Comparison of ENCODE assay signal across 34 cellular contexts in the genomic region with DNA sequence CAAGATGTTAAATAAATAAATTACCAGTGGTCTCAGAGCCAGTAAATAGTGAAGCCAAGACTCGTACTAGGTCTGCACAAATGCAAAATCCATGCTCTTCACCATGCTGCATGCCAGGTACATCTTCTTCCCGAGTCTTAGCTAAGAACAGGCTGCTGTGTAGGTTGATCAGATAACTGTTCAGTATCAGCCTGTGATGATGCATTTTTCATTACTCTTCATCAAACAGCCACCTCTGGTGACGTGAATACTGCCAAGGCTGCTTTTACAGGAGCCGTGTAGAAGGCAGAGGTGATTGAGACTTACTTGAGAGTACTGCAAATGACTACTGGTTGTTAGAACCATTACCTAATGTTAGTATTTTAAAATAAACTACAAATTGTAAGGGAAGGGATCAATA.
"Had no signal": no experiment of that assay in that cellular context is flagged by ENCODE, and none has a peak within 500 bp of the region (broad histone marks: within the 10 kb centered on the region; RNA-seq: fewer than 3 reads in every experiment).

No MANE protein-coding gene starts in this region.

- H3K4me1 ChIP-seq: adrenal gland had no signal

- H3K36me3 ChIP-seq: adrenal gland had no signal

- ATAC-seq: activated CD8-positive, alpha-beta T cell treated with anti-CD3 and anti-CD28 coated beads for 36 hours; activated naive CD4-positive, alpha-beta T cell treated with anti-CD3 and anti-CD28 coated beads, Interleukin-2, amount 50 U/mL, for 72 hours; activated T-cell treated with anti-CD3 and anti-CD28 coated beads, Interleukin-2, amount 50 U/mL, for 4 hours; activated T-cell treated with anti-CD3 and anti-CD28 coated beads, Interleukin-2, amount 50 U/mL, for 72 hours; activated T-helper 17 cell treated with anti-CD3 and anti-CD28 coated beads, Interleukin-2, amount 50 U/mL, for 72 hours had no signal

- H3K9me3 Mint-ChIP-seq: activated B cell treated with CpG ODN at 0.5 μM for 24 hours; activated CD4-positive, alpha-beta memory T cell treated with anti-CD3 and anti-CD28 coated beads for 36 hours; activated CD4-positive, alpha-beta T cell treated with anti-CD3 and anti-CD28 coated beads, Interleukin-2, amount 10 ng/mL, durations not matched to agents 24 days and 14 days; activated CD8-positive, alpha-beta T cell treated with anti-CD3 and anti-CD28 coated beads for 36 hours; activated naive CD4-positive, alpha-beta T cell treated with anti-CD3 and anti-CD28 coated beads for 36 hours; activated naive CD4-positive, alpha-beta T cell treated with anti-CD3 and anti-CD28 coated beads, Interleukin-2, amount 50 U/mL, for 72 hours; activated naive CD8-positive, alpha-beta T cell treated with anti-CD3 and anti-CD28 coated beads for 36 hours; activated T-cell treated with anti-CD3 and anti-CD28 coated beads, Interleukin-2, amount 50 U/mL, for 4 hours; activated T-cell treated with anti-CD3 and anti-CD28 coated beads, Interleukin-2, amount 50 U/mL, for 72 hours; activated T-helper 1 cell treated with anti-CD3 and anti-CD28 coated beads, Interleukin-12 subunit alpha, Interleukin-12 subunit beta, Interleukin-2, Interleukin-4 antibody, amounts not matched to agents 30 ng/mL and 10 ng/mL and 1 ng/mL, durations not matched to agents 14 hours and 24 hours and 36 hours; activated T-helper 17 cell treated with anti-CD3 and anti-CD28 coated beads, Interleukin-2, amount 50 U/mL, for 72 hours; brain; T-helper 1 cell treated with Interleukin-12 subunit alpha and Interleukin-12 subunit beta and Interleukin-4 antibody, amounts not matched to agents 30 μg/mL and 1 μg/mL, for 36 hours; T-helper 2 cell treated with Interferon-gamma antibody and Interleukin-4, amounts not matched to agents 5 μg/mL and 100 μg/mL, for 36 hours had no signal

- H3K4me3 Mint-ChIP-seq: activated B cell treated with CpG ODN at 0.5 μM for 24 hours; activated CD4-positive, alpha-beta memory T cell treated with anti-CD3 and anti-CD28 coated beads for 36 hours; activated CD4-positive, alpha-beta T cell treated with anti-CD3 and anti-CD28 coated beads, Interleukin-2, amount 10 ng/mL, durations not matched to agents 24 days and 14 days; activated CD8-positive, alpha-beta T cell treated with anti-CD3 and anti-CD28 coated beads for 36 hours; activated naive CD4-positive, alpha-beta T cell treated with anti-CD3 and anti-CD28 coated beads for 36 hours; activated naive CD8-positive, alpha-beta T cell treated with anti-CD3 and anti-CD28 coated beads for 36 hours; activated T-cell treated with anti-CD3 and anti-CD28 coated beads, Interleukin-2, amount 50 U/mL, for 4 hours; activated T-cell treated with anti-CD3 and anti-CD28 coated beads, Interleukin-2, amount 50 U/mL, for 72 hours; activated T-helper 1 cell treated with anti-CD3 and anti-CD28 coated beads, Interleukin-12 subunit alpha, Interleukin-12 subunit beta, Interleukin-2, Interleukin-4 antibody, amounts not matched to agents 30 ng/mL and 10 ng/mL and 1 ng/mL, durations not matched to agents 14 hours and 24 hours and 36 hours; activated T-helper 17 cell treated with anti-CD3 and anti-CD28 coated beads, Interleukin-2, amount 50 U/mL, for 72 hours; brain; T-helper 1 cell treated with Interleukin-12 subunit alpha and Interleukin-12 subunit beta and Interleukin-4 antibody, amounts not matched to agents 30 μg/mL and 1 μg/mL, for 36 hours; T-helper 2 cell treated with Interferon-gamma antibody and Interleukin-4, amounts not matched to agents 5 μg/mL and 100 μg/mL, for 36 hours had no signal

- DNase-seq: activated B cell treated with CpG ODN at 0.5 μM for 24 hours; activated CD4-positive, alpha-beta memory T cell treated with anti-CD3 and anti-CD28 coated beads for 36 hours; activated CD4-positive, alpha-beta T cell treated with anti-CD3 and anti-CD28 coated beads for 4 hours; activated CD4-positive, alpha-beta T cell treated with anti-CD3 and anti-CD28 coated beads, Interleukin-2, amount 10 ng/mL, durations not matched to agents 24 days and 14 days; activated CD4-positive, alpha-beta T cell treated with anti-CD3 and anti-CD28 coated beads, Interleukin-2, amount 50 U/mL, for 1 hour; activated CD4-positive, alpha-beta T cell treated with anti-CD3 and anti-CD28 coated beads, Interleukin-2, amount 50 U/mL, for 4 hours; activated CD4-positive, CD25-positive, alpha-beta regulatory T cell treated with anti-CD3 and anti-CD28 coated beads, Interleukin-2, amount 50 U/mL, for 72 hours; activated CD8-positive, alpha-beta memory T cell treated with anti-CD3 and anti-CD28 coated beads, Interleukin-2, amount 50 U/mL, for 4 hours; activated CD8-positive, alpha-beta T cell treated with anti-CD3 and anti-CD28 coated beads for 36 hours; activated effector memory CD4-positive, alpha-beta T cell treated with anti-CD3 and anti-CD28 coated beads, Interleukin-2, amount 50 U/mL, for 16 hours; activated gamma-delta T cell treated with Interleukin-2 at 50 U/mL for 16 hours; activated naive CD4-positive, alpha-beta T cell; activated naive CD4-positive, alpha-beta T cell treated with anti-CD3 and anti-CD28 coated beads for 36 hours; activated naive CD4-positive, alpha-beta T cell treated with anti-CD3 and anti-CD28 coated beads, Interleukin-2, amount 50 U/mL, for 16 hours; activated naive CD8-positive, alpha-beta T cell treated with anti-CD3 and anti-CD28 coated beads for 36 hours; activated T-cell treated with anti-CD3 and anti-CD28 coated beads for 4 hours; activated T-cell treated with anti-CD3 and anti-CD28 coated beads, Interleukin-2, amount 50 U/mL, for 1 hour; activated T-cell treated with anti-CD3 and anti-CD28 coated beads, Interleukin-2, amount 50 U/mL, for 4 hours; activated T-cell treated with anti-CD3 and anti-CD28 coated beads, Interleukin-2, amount 50 U/mL, for 72 hours; adrenal gland; amniotic stem cell; aorta; central memory CD4-positive, alpha-beta T cell; T-helper 2 cell; T-helper 9 cell had no signal

- H3K27me3 ChIP-seq: adrenal gland had no signal

- H3K9me3 ChIP-seq: adrenal gland had no signal

- H3K27me3 Mint-ChIP-seq: activated B cell treated with CpG ODN at 0.5 μM for 24 hours; activated CD8-positive, alpha-beta T cell treated with anti-CD3 and anti-CD28 coated beads for 36 hours; activated naive CD8-positive, alpha-beta T cell treated with anti-CD3 and anti-CD28 coated beads for 36 hours had no signal

- H3K27ac ChIP-seq: adrenal gland, VCaP had no signal

- H3K36me3 Mint-ChIP-seq: activated CD4-positive, alpha-beta memory T cell treated with anti-CD3 and anti-CD28 coated beads for 36 hours; activated naive CD4-positive, alpha-beta T cell treated with anti-CD3 and anti-CD28 coated beads, Interleukin-2, amount 50 U/mL, for 72 hours; activated naive CD8-positive, alpha-beta T cell treated with anti-CD3 and anti-CD28 coated beads for 36 hours; brain had no signal

- H3K4me3 ChIP-seq: adrenal gland had no signal

- FAIRE-seq: colon, TTC549 had no signal

- H3K27ac Mint-ChIP-seq: activated B cell treated with CpG ODN at 0.5 μM for 24 hours; activated CD4-positive, alpha-beta memory T cell treated with anti-CD3 and anti-CD28 coated beads for 36 hours; activated CD4-positive, alpha-beta T cell treated with anti-CD3 and anti-CD28 coated beads, Interleukin-2, amount 10 ng/mL, durations not matched to agents 24 days and 14 days; activated CD8-positive, alpha-beta T cell treated with anti-CD3 and anti-CD28 coated beads for 36 hours; activated naive CD4-positive, alpha-beta T cell treated with anti-CD3 and anti-CD28 coated beads for 36 hours; activated naive CD4-positive, alpha-beta T cell treated with anti-CD3 and anti-CD28 coated beads, Interleukin-2, amount 50 U/mL, for 72 hours; activated naive CD8-positive, alpha-beta T cell treated with anti-CD3 and anti-CD28 coated beads for 36 hours; activated T-cell treated with anti-CD3 and anti-CD28 coated beads, Interleukin-2, amount 50 U/mL, for 72 hours; activated T-helper 1 cell treated with anti-CD3 and anti-CD28 coated beads, Interleukin-12 subunit alpha, Interleukin-12 subunit beta, Interleukin-2, Interleukin-4 antibody, amounts not matched to agents 30 ng/mL and 10 ng/mL and 1 ng/mL, durations not matched to agents 14 hours and 24 hours and 36 hours; activated T-helper 17 cell treated with anti-CD3 and anti-CD28 coated beads, Interleukin-2, amount 50 U/mL, for 72 hours; brain; T-helper 1 cell treated with Interleukin-12 subunit alpha and Interleukin-12 subunit beta and Interleukin-4 antibody, amounts not matched to agents 30 μg/mL and 1 μg/mL, for 36 hours; T-helper 2 cell treated with Interferon-gamma antibody and Interleukin-4, amounts not matched to agents 5 μg/mL and 100 μg/mL, for 36 hours had no signal

- H3K4me1 Mint-ChIP-seq: activated B cell treated with CpG ODN at 0.5 μM for 24 hours; activated CD4-positive, alpha-beta T cell treated with anti-CD3 and anti-CD28 coated beads, Interleukin-2, amount 10 ng/mL, durations not matched to agents 24 days and 14 days; activated naive CD8-positive, alpha-beta T cell treated with anti-CD3 and anti-CD28 coated beads for 36 hours; activated T-helper 17 cell treated with anti-CD3 and anti-CD28 coated beads, Interleukin-2, amount 50 U/mL, for 72 hours had no signal
